17 cellular contexts compared by ENCODE assay signal in genomic region chr14:57261604-57262003, GRCh38. TPM values are rescaled to one million over a fixed set of nuclear protein-coding genes. Genes with fewer than 3 reads are reported as not detected.
DNase-seq lines count a peak whose midpoint lies in the region; ATAC-seq, FAIRE-seq and TF ChIP-seq lines count a peak whose summit lies in the region.
"Had no signal": no experiment of that assay in that cellular context is flagged by ENCODE, and none has a peak within 500 bp of the region (broad histone marks: within the 10 kb centered on the region; RNA-seq: fewer than 3 reads in every experiment).

No MANE protein-coding gene starts in this region.

- H3K9me3 Mint-ChIP-seq in Caco-2 (ENCODE audit: unreplicated experiment): no peaks in the 10 kb centered on the region
- H3K9me3 Mint-ChIP-seq: CD4-positive, alpha-beta T cell had no signal

- no peaks in the 10 kb centered on the region for H3K9me1 ChIP-seq in K562 (ENCODE audit: control insufficient read depth, insufficient read depth, low read length)

- H3K36me3 ChIP-seq in Loucy (ENCODE audit: insufficient read depth, low read length) (no peaks in the 10 kb centered on the region; the same call in 1 of the 2 replicates), K562 (ENCODE audit: control insufficient read depth, insufficient read depth, low read length) (peaks cover 9% of the 10 kb centered on the region), trophoblast cell (ENCODE audit: control insufficient read depth in 1 of 2, insufficient read depth in 2 of 2, low read length in 2 of 2) (peaks cover 0 to 2% of the 10 kb centered on the region in 2 experiments), Caco-2 (ENCODE audit: control insufficient read depth, insufficient read depth, low read length) (0 out of 2 replicates have a peak, but pooled peaks cover 1% of the 10 kb centered on the region)
- H3K36me3 ChIP-seq: HAP-1 had no signal

- intact Hi-C loops in K562 (cut with micrococcal nuclease): no loop called here
- intact Hi-C loops in Caco-2 (cut with micrococcal nuclease; ENCODE audit: unreplicated experiment): no loop called here

- H3K14ac ChIP-seq in trophoblast cell (ENCODE audit: low read length): no peak overlapping the region

- TF ChIP-seq POLR2A in K562 (conservative IDR thresholded peaks at IDR 0.05): no peak

- H3K4me2 ChIP-seq in Loucy (ENCODE audit: low read depth, low read length, poor library complexity, severe bottlenecking) (peak overlapping the region; percentile 38), K562 (ENCODE audit: insufficient read depth, low read length) (no peak overlapping the region; the same call in 1 of the 2 replicates), trophoblast cell (ENCODE audit: low read length) (no peak overlapping the region)

- no peak overlapping the region for H4K91ac ChIP-seq in trophoblast cell (ENCODE audit: low read depth, low read length)

- no peak overlapping the region for H2BK120ac ChIP-seq in trophoblast cell (ENCODE audit: insufficient read depth, low read length, poor library complexity)

- H3K79me2 ChIP-seq in Loucy (ENCODE audit: insufficient read depth, low read length) (peaks cover 91% of the 10 kb centered on the region), K562 (ENCODE audit: control insufficient read depth, insufficient read depth, low read length) (peaks cover 93% of the 10 kb centered on the region), trophoblast cell (ENCODE audit: control insufficient read depth, insufficient read depth, low read length, poor library complexity) (peaks cover 6% of the 10 kb centered on the region)

- H3K4me1 ChIP-seq in Loucy (ENCODE audit: insufficient read depth, low read length, poor library complexity, severe bottlenecking) (peaks cover 38% of the 10 kb centered on the region), K562 (replicated peaks in 1 of 2; ENCODE audit: control insufficient read depth in 2 of 2, insufficient read depth in 2 of 2, low read length in 2 of 2) (peaks cover 4 to 16% of the 10 kb centered on the region in 2 experiments; a peak in 3 of 5 replicates), trophoblast cell (ENCODE audit: control insufficient read depth in 1 of 2, insufficient read depth in 2 of 2, low read length in 2 of 2) (no peaks in the 10 kb centered on the region), Caco-2 (peaks cover 27% of the 10 kb centered on the region)
- H3K4me1 ChIP-seq: HAP-1 had no signal

- no TSS peak for BruUV-seq in K562 (replicated peaks; lab: Mats Ljungman, UMichigan)
- no TSS peak for BruUV-seq in Caco-2 (replicated peaks; lab: Mats Ljungman, UMichigan)

- no peak overlapping the region for H2BK5ac ChIP-seq in trophoblast cell (ENCODE audit: low read depth, low read length, poor library complexity)

- H3K4me3 ChIP-seq in Loucy (ENCODE audit: low read length, poor library complexity, severe bottlenecking) (peak overlapping the region; percentile 15), K562 (no peak overlapping the region), trophoblast cell (ENCODE audit: low read depth, low read length) (no peak overlapping the region), Caco-2 (ENCODE audit: low read depth, low read length) (no peak overlapping the region)
- H3K4me3 ChIP-seq: HAP-1 had no signal

- H3K36me3 Mint-ChIP-seq in Caco-2 (ENCODE audit: insufficient read depth, unreplicated experiment): peaks cover 6% of the 10 kb centered on the region

- no peak overlapping the region for H2BK12ac ChIP-seq in trophoblast cell (ENCODE audit: low read length)

- DNase-seq in GM19239 (ENCODE audit: insufficient read length, low spot score) (no peak), K562 (ENCODE audit: extremely low read depth in 1 of 4, low spot score in 3 of 4) (no peak), trophoblast cell (no peak), 8988T (no peak), Caco-2 (no peak)
- DNase-seq: C1 segment of cervical spinal cord; CD4-positive, alpha-beta T cell; DMS79; IMR-90; KG1 had no signal

- CTCF ChIA-PET in K562 (lab: Yijun Ruan, JAX; ENCODE audit: low intra/inter-chr PET ratio): no interaction called here
- CTCF ChIA-PET in Caco-2 (lab: Charles Lee): no interaction called here

- H3K27ac Mint-ChIP-seq in Caco-2 (ENCODE audit: unreplicated experiment): no peak overlapping the region
- H3K27ac Mint-ChIP-seq: B cell; CD4-positive, alpha-beta T cell had no signal

- H3K27ac ChIP-seq in K562 (ENCODE audit: extremely low read depth, low read depth, low read length) (no peak overlapping the region), trophoblast cell (ENCODE audit: low read depth, low read length) (no peak overlapping the region)
- H3K27ac ChIP-seq: HL-60 had no signal

- peaks cover 65% of the 10 kb centered on the region for H4K20me1 ChIP-seq in Loucy (ENCODE audit: insufficient read depth, low read length, poor library complexity, severe bottlenecking)
- H4K20me1 ChIP-seq in K562 (replicated peaks; ENCODE audit: control insufficient read depth, insufficient read depth, low read length): no peaks in the 10 kb centered on the region

- no peak overlapping the region for H3K23ac ChIP-seq in trophoblast cell (ENCODE audit: low read length)

- no peaks in the 10 kb centered on the region for H3K79me1 ChIP-seq in trophoblast cell (ENCODE audit: low read length)

- H3K9ac ChIP-seq in Loucy (ENCODE audit: low read depth, low read length, poor library complexity, severe bottlenecking): no peak overlapping the region
- no peak overlapping the region for H3K9ac ChIP-seq in K562 (ENCODE audit: insufficient read depth in 1 of 2, low read depth in 2 of 2, low read length in 2 of 2)
- no peak overlapping the region for H3K9ac ChIP-seq in trophoblast cell (ENCODE audit: low read length)

- H2AK5ac ChIP-seq in trophoblast cell (ENCODE audit: low read length): no peak overlapping the region

- no peak overlapping the region for H4K8ac ChIP-seq in trophoblast cell (ENCODE audit: low read depth, low read length)

- no peaks in the 10 kb centered on the region for H3F3A ChIP-seq in Loucy (ENCODE audit: low read depth)

- H2AFZ ChIP-seq in Loucy (ENCODE audit: low read length): no peak overlapping the region
- H2AFZ ChIP-seq in K562 (ENCODE audit: low read depth, low read length): no peak overlapping the region
- no peak overlapping the region for H2AFZ ChIP-seq in trophoblast cell (ENCODE audit: insufficient read depth, low read length, poor library complexity)

- in situ Hi-C loops in K562 (cut with MboI): no loop called here

- H3K27me3 ChIP-seq in Loucy (ENCODE audit: insufficient read depth, low read length, poor library complexity, severe bottlenecking): no peaks in the 10 kb centered on the region
- H3K27me3 ChIP-seq in K562 (ENCODE audit: control insufficient read depth in 2 of 2, insufficient read depth in 2 of 2, low read length in 2 of 2): no peaks in the 10 kb centered on the region
- H3K27me3 ChIP-seq in trophoblast cell (ENCODE audit: insufficient read depth, low read length): no peaks in the 10 kb centered on the region
- H3K27me3 ChIP-seq in Caco-2 (replicated peaks; ENCODE audit: control insufficient read depth, insufficient read depth, low read length): no peaks in the 10 kb centered on the region

- no peak for TF ChIP-seq EP300 in K562 (IDR thresholded peaks at IDR 0.05; ENCODE audit: low read length)

- no peak overlapping the region for H4K12ac ChIP-seq in trophoblast cell (ENCODE audit: low read depth, low read length)

- FAIRE-seq in GM19239 (lab: Jason Lieb, UNC) (peak; percentile 40), K562 (lab: Jason Lieb, UNC) (no peak)
- FAIRE-seq: GM12891, H1 had no signal

- TF ChIP-seq CTCF in Loucy (conservative IDR thresholded peaks at IDR 0.05; ENCODE audit: low read length) (no peak), K562 (IDR thresholded peaks at IDR 0.05 in 2 of 3, conservative IDR thresholded peaks at IDR 0.05 in 1 of 3; ENCODE audit: insufficient read depth in 2 of 3, low read depth in 1 of 3, low read length in 3 of 3) (no peak), Caco-2 (IDR thresholded peaks at IDR 0.05; ENCODE audit: insufficient read depth in 1 of 2, low read depth in 1 of 2, low read length in 1 of 2, severe bottlenecking in 1 of 2, unreplicated experiment in 1 of 2) (no peak)

- H3K4me1 Mint-ChIP-seq in Caco-2 (ENCODE audit: low read depth, unreplicated experiment): peaks cover 32% of the 10 kb centered on the region

- ATAC-seq in K562 (no peak), HG03571 (IDR thresholded peaks at IDR 0.05; ENCODE audit: unreplicated experiment) (no peak)

- H3K9me3 ChIP-seq in Loucy (ENCODE audit: insufficient read depth, low read depth, low read length): no peaks in the 10 kb centered on the region
- no peaks in the 10 kb centered on the region for H3K9me3 ChIP-seq in K562 (replicated peaks; ENCODE audit: control insufficient read depth, insufficient read depth, low read depth, low read length)
- H3K9me3 ChIP-seq in trophoblast cell (ENCODE audit: insufficient read depth, low read depth, low read length): no peaks in the 10 kb centered on the region
- H3K9me3 ChIP-seq in Caco-2: no peaks in the 10 kb centered on the region
- H3K9me3 ChIP-seq: HAP-1 had no signal

- H3K4me3 Mint-ChIP-seq in Caco-2 (ENCODE audit: unreplicated experiment): no peak overlapping the region
- H3K4me3 Mint-ChIP-seq: B cell; CD4-positive, alpha-beta T cell had no signal

- no peak overlapping the region for H3K18ac ChIP-seq in trophoblast cell (ENCODE audit: low read length)

- H3K9me2 ChIP-seq in Loucy (replicated peaks; ENCODE audit: low read depth, low read length): no peaks in the 10 kb centered on the region

- H3K4ac ChIP-seq in trophoblast cell (ENCODE audit: low read depth, low read length): peak overlapping the region; percentile 3

- TF ChIP-seq RAD21 in K562 (CRISPR knock-in tag; conservative IDR thresholded peaks at IDR 0.05 in 1 of 2, IDR thresholded peaks at IDR 0.05 in 1 of 2): no peak

- POLR2A ChIA-PET in K562 (lab: Yijun Ruan, JAX) (no interaction called here), Caco-2 (lab: Charles Lee) (no interaction called here)

- no peaks in the 10 kb centered on the region for H3K27me3 Mint-ChIP-seq in Caco-2 (ENCODE audit: insufficient read depth, unreplicated experiment)
- H3K27me3 Mint-ChIP-seq: B cell; CD4-positive, alpha-beta T cell had no signal

RNA-seq across cellular contexts. Expression of gene EXOC5, which starts 7.1 kb away (rescaled TPM):
- total RNA-seq in K562 (2011; cell fraction: chromatin; rRNA removed; ENCODE audit: low replicate concordance): 10.9 and 58.0 TPM in 2 replicates
- total RNA-seq in K562 (2011; cell fraction: nucleolus; rRNA removed): 8.3 and 8.9 TPM in 2 replicates
- total RNA-seq in K562 (2011; cell fraction: nucleoplasm; rRNA removed): 17.5 and 29.0 TPM in 2 replicates
- 20.1 and 24.1 TPM in 2 replicates for total RNA-seq in K562 (2014; rRNA removed)
- 50.3 and 59.2 TPM in 2 replicates for total RNA-seq in K562 (2014; rRNA removed; fragmentation: Illumina TruSeq; extraction: Trizol)
- total RNA-seq in K562 (2015; rRNA removed; fragmentation: Illumina TruSeq; extraction: Trizol): 30.4 and 35.2 TPM in 2 replicates
- total RNA-seq in K562 (2021): 42.2 and 45.5 TPM in 2 replicates
- 31.7 and 44.2 TPM in 2 replicates for polyA plus RNA-seq in K562 (2011; rRNA removed)
- polyA plus RNA-seq in K562 (2011; cell fraction: cytosol; rRNA removed): 10.9 and 18.7 TPM in 2 replicates
- 9.1 and 12.9 TPM in 2 replicates for polyA plus RNA-seq in K562 (2011; cell fraction: nucleus; rRNA removed)
- 22.5 and 26.0 TPM in 2 replicates for polyA plus RNA-seq in K562 (2012)
- polyA plus RNA-seq in K562 (2014; fragmentation: Illumina TruSeq; extraction: Trizol): 27.3 and 32.0 TPM in 2 replicates
- 1 to 10 TPM; 5.7 to 7.7 TPM for polyA plus RNA-seq in K562 (2014; fragmentation: Nextera tagmentation; extraction: Ambion mirVana)
- 19.9 TPM in 2 replicates for polyA plus RNA-seq in K562 (2014; rRNA removed)
- polyA minus RNA-seq in K562 (2011; rRNA and poly(A)+ RNA removed): 51.2 and 62.9 TPM in 2 replicates
- polyA minus RNA-seq in K562 (2011; cell fraction: cytosol; rRNA and poly(A)+ RNA removed): 28.8 and 32.9 TPM in 2 replicates
- polyA minus RNA-seq in K562 (2011; cell fraction: nucleus; rRNA and poly(A)+ RNA removed): 11.3 and 16.1 TPM in 2 replicates
- polyA plus RNA-seq in trophoblast cell (2013): 41.3 and 45.6 TPM in 2 replicates
- 66.5 and 69.8 TPM in 2 replicates for total RNA-seq in Caco-2 (2022)

RNA-seq across cellular contexts. Expression of gene AP5M1, which starts 7.2 kb away (rescaled TPM):
- total RNA-seq in K562 (2011; cell fraction: chromatin; rRNA removed; ENCODE audit: low replicate concordance): 15.3 and 43.8 TPM in 2 replicates
- total RNA-seq in K562 (2011; cell fraction: nucleolus; rRNA removed): 9.8 and 13.7 TPM in 2 replicates
- total RNA-seq in K562 (2011; cell fraction: nucleoplasm; rRNA removed): 20.7 and 40.5 TPM in 2 replicates
- total RNA-seq in K562 (2014; rRNA removed) (12.7 and 16.1 TPM in 2 replicates), K562 (2014; rRNA removed; fragmentation: Illumina TruSeq; extraction: Trizol) (32.6 and 37.5 TPM in 2 replicates), K562 (2015; rRNA removed; fragmentation: Illumina TruSeq; extraction: Trizol) (27.6 and 28.2 TPM in 2 replicates), K562 (2021) (30.9 and 34.4 TPM in 2 replicates), Caco-2 (2022) (39.4 and 47.8 TPM in 2 replicates)
- polyA plus RNA-seq in K562 (2011; rRNA removed) (27.0 and 35.6 TPM in 2 replicates), K562 (2014; fragmentation: Illumina TruSeq; extraction: Trizol) (25.8 and 29.7 TPM in 2 replicates), K562 (2014; fragmentation: Nextera tagmentation; extraction: Ambion mirVana) (10 to 100 TPM; 44.2 to 51.7 TPM), K562 (2014; rRNA removed) (20.9 and 22.0 TPM in 2 replicates)
- 11.1 and 21.6 TPM in 2 replicates for polyA plus RNA-seq in K562 (2011; cell fraction: cytosol; rRNA removed)
- 12.4 and 17.5 TPM in 2 replicates for polyA plus RNA-seq in K562 (2011; cell fraction: nucleus; rRNA removed)
- 16.9 and 18.9 TPM in 2 replicates for polyA plus RNA-seq in K562 (2012)
- 49.6 and 57.8 TPM in 2 replicates for polyA minus RNA-seq in K562 (2011; rRNA and poly(A)+ RNA removed)
- polyA minus RNA-seq in K562 (2011; cell fraction: cytosol; rRNA and poly(A)+ RNA removed): 17.8 and 19.0 TPM in 2 replicates
- polyA minus RNA-seq in K562 (2011; cell fraction: nucleus; rRNA and poly(A)+ RNA removed): 17.4 and 33.0 TPM in 2 replicates
- polyA plus RNA-seq in trophoblast cell (2013): 21.5 and 22.2 TPM in 2 replicates
